In genomic region chr3:136711277-136711676, GRCh38 we compare ENCODE assay signal across 1 cellular context.
TF ChIP-seq lines count a peak whose summit lies in the region.

No MANE protein-coding gene starts in this region.

TF ChIP-seq in HepG2, 621 proteins besides CTCF, POLR2A, EP300 and RAD21 (continued from another document):
- no peak for TF ChIP-seq GLI4 (CRISPR knock-in tag; IDR thresholded peaks at IDR 0.05; ENCODE audit: borderline replicate concordance)
- no peak for TF ChIP-seq REST (IDR thresholded peaks at IDR 0.05; ENCODE audit: borderline replicate concordance in 1 of 2, low read depth in 1 of 2, low read length in 2 of 2)
- TF ChIP-seq ZNF770 (CRISPR knock-in tag; IDR thresholded peaks at IDR 0.05), result peak; percentile 90
- no peak for TF ChIP-seq GFI1 (CRISPR knock-in tag; IDR thresholded peaks at IDR 0.05; ENCODE audit: borderline replicate concordance)
- no peak for TF ChIP-seq TERF1 (CRISPR knock-in tag; IDR thresholded peaks at IDR 0.05)
- no peak for TF ChIP-seq CEBPG (CRISPR knock-in tag; IDR thresholded peaks at IDR 0.05)
- TF ChIP-seq POGZ (CRISPR knock-in tag; IDR thresholded peaks at IDR 0.05), result 0 out of 2 replicates have a peak, but pooled peaks have one; percentile 24
- TF ChIP-seq FOXO4 (CRISPR knock-in tag; conservative IDR thresholded peaks at IDR 0.05), result no peak
- no peak for TF ChIP-seq TAF1 (CRISPR knock-in tag; IDR thresholded peaks at IDR 0.05)
- no peak for TF ChIP-seq ZNF484 (CRISPR knock-in tag; IDR thresholded peaks at IDR 0.05; ENCODE audit: borderline replicate concordance, low read depth)
- TF ChIP-seq TFAP4 (IDR thresholded peaks at IDR 0.05; ENCODE audit: borderline replicate concordance, low read depth), result no peak
- no peak for TF ChIP-seq ZNF569 (CRISPR knock-in tag; IDR thresholded peaks at IDR 0.05; ENCODE audit: borderline replicate concordance)
- TF ChIP-seq ZNF878 (CRISPR knock-in tag; IDR thresholded peaks at IDR 0.05), result no peak
- no peak for TF ChIP-seq THYN1 (CRISPR knock-in tag; IDR thresholded peaks at IDR 0.05; ENCODE audit: borderline replicate concordance, low read depth)
TF ChIP-seq in HepG2: peak in this region for 3.
